ENCODE assay signal across 10 cellular contexts in the genomic region with DNA sequence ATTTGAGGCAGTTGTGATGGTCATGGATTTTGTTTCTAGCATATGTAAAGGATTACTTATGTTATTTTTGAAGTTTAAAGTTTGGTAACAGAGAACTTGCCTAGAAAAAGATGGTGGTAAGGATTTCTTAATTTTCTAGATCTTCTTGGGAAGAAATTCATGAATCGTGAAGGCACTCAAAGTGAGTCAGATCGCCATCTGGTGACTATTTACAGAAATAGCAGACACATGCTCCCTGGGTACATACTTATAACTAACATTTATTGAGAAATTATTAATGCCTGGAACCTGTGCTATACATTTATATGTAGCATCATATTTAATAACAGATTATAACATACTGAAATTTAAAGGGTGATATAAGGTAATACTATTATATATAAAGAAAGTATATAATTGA.
A peak's percentile ranks its signal among the peaks of the same experiment; 100 is the strongest.
DNase-seq lines count a peak whose midpoint lies in the region; ATAC-seq and TF ChIP-seq lines count a peak whose summit lies in the region.
"Had no signal": no experiment of that assay in that cellular context is flagged by ENCODE, and none has a peak within 500 bp of the region (broad histone marks: within the 10 kb centered on the region; RNA-seq: fewer than 3 reads in every experiment).

No MANE protein-coding gene starts in this region.

- H3K4me1 ChIP-seq in H9 (ENCODE audit: insufficient read depth, low read length): no peaks in the 10 kb centered on the region
- no peaks in the 10 kb centered on the region for H3K4me1 ChIP-seq in PC-3 (ENCODE audit: insufficient read depth, low read length)

- H2BK12ac ChIP-seq in H9 (ENCODE audit: insufficient read length, low read depth, low read length): no peak overlapping the region

- H3K23ac ChIP-seq in H9 (ENCODE audit: insufficient read length, low read depth, low read length): no peak overlapping the region

- no peaks in the 10 kb centered on the region for H3K9me2 ChIP-seq in PC-3 (replicated peaks; ENCODE audit: low read length)

- H3K79me2 ChIP-seq in H9 (ENCODE audit: insufficient read depth, low read length): no peaks in the 10 kb centered on the region
- H3K79me2 ChIP-seq in PC-3 (ENCODE audit: low read length): no peaks in the 10 kb centered on the region

- H3K27ac ChIP-seq in H9 (ENCODE audit: insufficient read length, low read depth, low read length): no peak overlapping the region
- H3K27ac ChIP-seq in PC-3 (ENCODE audit: low read length): no peak overlapping the region

- H3K9me3 Mint-ChIP-seq in H9: peaks cover 0 to 3% of the 10 kb centered on the region in 2 experiments; a peak in 1 of 5 replicates

- in situ Hi-C loops in ACHN (cut with HindIII; ENCODE audit: low pct_ligation_motif_present, low pct_unique_long_range_greater_than_20kb, low sequenced_read_pairs): no loop called here

- H4K5ac ChIP-seq in H9 (ENCODE audit: insufficient read length, low read depth, low read length): no peak overlapping the region

- H3K56ac ChIP-seq in H9 (ENCODE audit: insufficient read length, low read depth, low read length): no peak overlapping the region

- no peak overlapping the region for H3K4me3 Mint-ChIP-seq in H9
- H3K4me3 Mint-ChIP-seq: activated T-helper 17 cell treated with anti-CD3 and anti-CD28 coated beads, Interleukin-2, amount 50 U/mL, for 72 hours had no signal

- H3K79me1 ChIP-seq in H9 (ENCODE audit: insufficient read depth, low read depth, low read length, poor library complexity, severe bottlenecking): no peaks in the 10 kb centered on the region

- peak; percentile 50; the same call in 1 of the 2 replicates for ATAC-seq in PC-3
- no peak for ATAC-seq in HG03571 (IDR thresholded peaks at IDR 0.05; ENCODE audit: unreplicated experiment)
- ATAC-seq in HG02870 (IDR thresholded peaks at IDR 0.05; ENCODE audit: unreplicated experiment): no peak
- ATAC-seq in sciatic nerve: no peak
- ATAC-seq: activated T-helper 17 cell treated with anti-CD3 and anti-CD28 coated beads, Interleukin-2, amount 50 U/mL, for 72 hours had no signal

- H3K27ac Mint-ChIP-seq in H9: no peak overlapping the region
- H3K27ac Mint-ChIP-seq: activated T-helper 17 cell treated with anti-CD3 and anti-CD28 coated beads, Interleukin-2, amount 50 U/mL, for 72 hours had no signal

- H3K9me3 ChIP-seq in H9 (ENCODE audit: control insufficient read depth, low read depth, low read length) (no peaks in the 10 kb centered on the region), PC-3 (ENCODE audit: low read length) (no peaks in the 10 kb centered on the region)

- peaks cover 0 to 2% (median 0%) of the 10 kb centered on the region in 3 experiments; a peak in 2 of 7 replicates for H3K36me3 Mint-ChIP-seq in H9 (ENCODE audit: insufficient read depth in 1 of 3, low read depth in 3 of 3)

- intact Hi-C loops in PC-3 (cut with micrococcal nuclease) (loop anchor here (2.0 to 10.0 kb wide), 4 partner anchors 155 to 401 kb away; no protein-coding TSS in a partner anchor), sciatic nerve (cut with DNase I) (no loop called here)

- BruUV-seq in PC-3 (replicated peaks; lab: Mats Ljungman, UMichigan): no TSS peak

- no peak overlapping the region for H3K18ac ChIP-seq in H9 (ENCODE audit: insufficient read length, low read depth, low read length)

- H3K27me3 Mint-ChIP-seq in H9 (ENCODE audit: low read depth): no peaks in the 10 kb centered on the region
- H3K27me3 Mint-ChIP-seq: activated T-helper 17 cell treated with anti-CD3 and anti-CD28 coated beads, Interleukin-2, amount 50 U/mL, for 72 hours had no signal

- no peak overlapping the region for H2BK120ac ChIP-seq in H9 (ENCODE audit: low read depth, low read length, poor library complexity, severe bottlenecking)

- H3K4me1 Mint-ChIP-seq in H9: peaks cover 0 to 3% of the 10 kb centered on the region in 2 experiments; a peak in 2 of 4 replicates
- H3K4me1 Mint-ChIP-seq: activated T-helper 17 cell treated with anti-CD3 and anti-CD28 coated beads, Interleukin-2, amount 50 U/mL, for 72 hours had no signal

- H4K20me1 ChIP-seq in H9 (ENCODE audit: control insufficient read depth, insufficient read depth, insufficient read length): no peaks in the 10 kb centered on the region
- H4K20me1 ChIP-seq in PC-3 (ENCODE audit: low read length): no peaks in the 10 kb centered on the region

- no peak overlapping the region for H3T11ph ChIP-seq in H9 (ENCODE audit: low read length)

- no peak overlapping the region for H3K14ac ChIP-seq in H9 (ENCODE audit: insufficient read depth, low read length)

- no peak overlapping the region for H2AK5ac ChIP-seq in H9 (ENCODE audit: insufficient read length, low read length)

- no peak overlapping the region for H4K8ac ChIP-seq in H9 (replicated peaks; ENCODE audit: insufficient read length, low read depth, low read length)

- H3K27me3 ChIP-seq in H9 (ENCODE audit: insufficient read depth, low read length) (no peaks in the 10 kb centered on the region), PC-3 (ENCODE audit: low read length) (no peaks in the 10 kb centered on the region)

- no CpG with 5 or more reads among the region's 2 CpGs for WGBS in H9 (ENCODE audit: extremely low coverage, insufficient read length, low lambda C conversion rate)

- H4K91ac ChIP-seq in H9 (ENCODE audit: insufficient read length, low read depth, low read length): no peak overlapping the region

- no peaks in the 10 kb centered on the region for H3K23me2 ChIP-seq in H9 (ENCODE audit: insufficient read length, low read depth, low read length, poor library complexity, severe bottlenecking)

- DNase-seq in ACHN: peak; percentile 32
- no peak for DNase-seq in H9
- peak; percentile 57 for DNase-seq in PC-3
- peak; percentile 3 for DNase-seq in fibroblast of villous mesenchyme (ENCODE audit: low read depth)
- no peak for DNase-seq in sciatic nerve (ENCODE audit: low spot score)
- DNase-seq in anterior cingulate cortex (lab: John Stamatoyannopoulos, UW): no peak
- DNase-seq: NCI-H524 treated with DMSO at 0.1 percent for 48 hours had no signal

- no peak overlapping the region for H3K4me3 ChIP-seq in PC-3 (ENCODE audit: low read length)
- no peak overlapping the region for H3K4me3 ChIP-seq in fibroblast of villous mesenchyme (ENCODE audit: low read depth, low read length)

- H2BK20ac ChIP-seq in H9 (ENCODE audit: low read depth, low read length, poor library complexity, severe bottlenecking): no peak overlapping the region

- no peaks in the 10 kb centered on the region for H3F3A ChIP-seq in PC-3 (ENCODE audit: low read length, unreplicated experiment)

- H3K9ac ChIP-seq in H9 (ENCODE audit: extremely low read depth, insufficient read length, low read length) (no peak overlapping the region), PC-3 (ENCODE audit: low read length) (no peak overlapping the region)

- H3K4me2 ChIP-seq in H9 (ENCODE audit: insufficient read depth, insufficient read length, low read length) (no peak overlapping the region), PC-3 (ENCODE audit: low read length) (no peak overlapping the region)

- no peak overlapping the region for H2BK15ac ChIP-seq in H9 (ENCODE audit: low read depth, low read length)

- TF ChIP-seq CTCF in H9 (conservative IDR thresholded peaks at IDR 0.05) (peak; percentile 82), PC-3 (conservative IDR thresholded peaks at IDR 0.05; ENCODE audit: low read depth, low read length) (peak; percentile 56), fibroblast of villous mesenchyme (IDR thresholded peaks at IDR 0.05; ENCODE audit: insufficient read depth, low read depth, low read length) (no peak)

- H3K4ac ChIP-seq in H9 (ENCODE audit: low read depth, low read length): no peak overlapping the region

- no peaks in the 10 kb centered on the region for H3K36me3 ChIP-seq in PC-3 (ENCODE audit: low read depth, low read length)

- H2BK5ac ChIP-seq in H9 (ENCODE audit: insufficient read length, low read length): no peak overlapping the region

- CTCF ChIA-PET in PC-3 (lab: Charles Lee): no interaction called here

- H2AFZ ChIP-seq in H9 (ENCODE audit: low read length): no peak overlapping the region
- H2AFZ ChIP-seq in PC-3 (ENCODE audit: low read length): no peak overlapping the region

- POLR2A ChIA-PET in PC-3 (lab: Charles Lee; ENCODE audit: unreplicated experiment): no interaction called here

Comparison
In these comparisons a context has a peak if more than half of its experiments do, and no peak if none do; other contexts are left out.
1. DNase-seq: peak in ACHN (single experiment), PC-3 (single experiment) and fibroblast of villous mesenchyme (single experiment); none in H9 (single experiment), sciatic nerve (single experiment) and anterior cingulate cortex (0 of 58).